ENCODE assay signal across 1 cellular context in the genomic region with DNA sequence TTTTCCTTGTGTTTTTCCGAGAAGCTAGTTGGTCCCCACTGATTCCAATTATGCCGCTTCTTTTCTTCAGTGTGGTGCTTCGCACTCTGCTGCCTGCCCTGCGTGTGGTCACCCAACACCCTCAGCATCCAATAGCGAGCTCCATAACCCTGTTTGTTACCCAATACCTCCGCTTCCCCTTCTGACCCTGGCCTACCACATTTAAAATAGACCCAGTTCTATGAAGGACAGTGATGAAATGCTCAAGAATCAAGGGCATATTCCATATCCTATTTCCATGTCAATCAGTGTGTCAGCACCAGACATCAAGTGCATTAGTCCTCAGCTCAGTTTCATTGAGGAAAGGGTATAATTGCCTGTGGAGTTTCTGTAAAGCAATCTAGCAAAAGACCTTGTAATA.
TF ChIP-seq lines count a peak whose summit lies in the region.

No MANE protein-coding gene starts in this region.

TF ChIP-seq in GM23338, 12 proteins besides CTCF, POLR2A, EP300 and RAD21 (continued from another document):
- TF ChIP-seq, protein P1, sequence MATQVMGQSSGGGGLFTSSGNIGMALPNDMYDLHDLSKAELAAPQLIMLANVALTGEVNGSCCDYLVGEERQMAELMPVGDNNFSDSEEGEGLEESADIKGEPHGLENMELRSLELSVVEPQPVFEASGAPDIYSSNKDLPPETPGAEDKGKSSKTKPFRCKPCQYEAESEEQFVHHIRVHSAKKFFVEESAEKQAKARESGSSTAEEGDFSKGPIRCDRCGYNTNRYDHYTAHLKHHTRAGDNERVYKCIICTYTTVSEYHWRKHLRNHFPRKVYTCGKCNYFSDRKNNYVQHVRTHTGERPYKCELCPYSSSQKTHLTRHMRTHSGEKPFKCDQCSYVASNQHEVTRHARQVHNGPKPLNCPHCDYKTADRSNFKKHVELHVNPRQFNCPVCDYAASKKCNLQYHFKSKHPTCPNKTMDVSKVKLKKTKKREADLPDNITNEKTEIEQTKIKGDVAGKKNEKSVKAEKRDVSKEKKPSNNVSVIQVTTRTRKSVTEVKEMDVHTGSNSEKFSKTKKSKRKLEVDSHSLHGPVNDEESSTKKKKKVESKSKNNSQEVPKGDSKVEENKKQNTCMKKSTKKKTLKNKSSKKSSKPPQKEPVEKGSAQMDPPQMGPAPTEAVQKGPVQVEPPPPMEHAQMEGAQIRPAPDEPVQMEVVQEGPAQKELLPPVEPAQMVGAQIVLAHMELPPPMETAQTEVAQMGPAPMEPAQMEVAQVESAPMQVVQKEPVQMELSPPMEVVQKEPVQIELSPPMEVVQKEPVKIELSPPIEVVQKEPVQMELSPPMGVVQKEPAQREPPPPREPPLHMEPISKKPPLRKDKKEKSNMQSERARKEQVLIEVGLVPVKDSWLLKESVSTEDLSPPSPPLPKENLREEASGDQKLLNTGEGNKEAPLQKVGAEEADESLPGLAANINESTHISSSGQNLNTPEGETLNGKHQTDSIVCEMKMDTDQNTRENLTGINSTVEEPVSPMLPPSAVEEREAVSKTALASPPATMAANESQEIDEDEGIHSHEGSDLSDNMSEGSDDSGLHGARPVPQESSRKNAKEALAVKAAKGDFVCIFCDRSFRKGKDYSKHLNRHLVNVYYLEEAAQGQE (IDR thresholded peaks at IDR 0.05; ENCODE audit: unreplicated experiment): no peak
- no peak for TF ChIP-seq STAT1 (IDR thresholded peaks at IDR 0.05; ENCODE audit: unreplicated experiment)
- no peak for TF ChIP-seq NANOG (IDR thresholded peaks at IDR 0.05; ENCODE audit: borderline replicate concordance)
- TF ChIP-seq POLR2AphosphoS5 (IDR thresholded peaks at IDR 0.05; ENCODE audit: low read depth): no peak
- TF ChIP-seq CREB1 (CRISPR knock-in tag; IDR thresholded peaks at IDR 0.05; ENCODE audit: low read depth): no peak
- no peak for TF ChIP-seq JUNB (IDR thresholded peaks at IDR 0.05; ENCODE audit: unreplicated experiment)
- TF ChIP-seq, protein P2, sequence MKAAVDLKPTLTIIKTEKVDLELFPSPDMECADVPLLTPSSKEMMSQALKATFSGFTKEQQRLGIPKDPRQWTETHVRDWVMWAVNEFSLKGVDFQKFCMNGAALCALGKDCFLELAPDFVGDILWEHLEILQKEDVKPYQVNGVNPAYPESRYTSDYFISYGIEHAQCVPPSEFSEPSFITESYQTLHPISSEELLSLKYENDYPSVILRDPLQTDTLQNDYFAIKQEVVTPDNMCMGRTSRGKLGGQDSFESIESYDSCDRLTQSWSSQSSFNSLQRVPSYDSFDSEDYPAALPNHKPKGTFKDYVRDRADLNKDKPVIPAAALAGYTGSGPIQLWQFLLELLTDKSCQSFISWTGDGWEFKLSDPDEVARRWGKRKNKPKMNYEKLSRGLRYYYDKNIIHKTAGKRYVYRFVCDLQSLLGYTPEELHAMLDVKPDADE (IDR thresholded peaks at IDR 0.05): no peak
TF ChIP-seq in GM23338: peak in this region for 0.
